ENCODE assay signal across 15 cellular contexts in genomic region chr7:101589052-101589451, GRCh38. TPM values are rescaled to one million over a fixed set of nuclear protein-coding genes. Genes with fewer than 3 reads are reported as not detected.
"Had no signal": no experiment of that assay in that cellular context is flagged by ENCODE, and none has a peak within 500 bp of the region (broad histone marks: within the 10 kb centered on the region; RNA-seq: fewer than 3 reads in every experiment).

No MANE protein-coding gene starts in this region.

- H3K9me3 ChIP-seq: pancreas had no signal

- H3K27me3 ChIP-seq: cardiac muscle cell, neural progenitor cell, pancreas had no signal

- H3K36me3 ChIP-seq: cardiac muscle cell, neural progenitor cell, pancreas had no signal

- H3K9ac ChIP-seq: neural progenitor cell had no signal

- H2AFZ ChIP-seq: neural progenitor cell had no signal

- H3K4me1 ChIP-seq: pancreas had no signal

- H3K4me2 ChIP-seq: neural progenitor cell had no signal

- H3K27ac ChIP-seq: cardiac muscle cell, neural progenitor cell, pancreas had no signal

- DNase-seq: activated CD4-positive, alpha-beta T cell treated with anti-CD3 and anti-CD28 coated beads, Interleukin-2, amount 50 U/mL, for 4 hours; activated CD4-positive, CD25-positive, alpha-beta regulatory T cell treated with anti-CD3 and anti-CD28 coated beads, Interleukin-2, amount 50 U/mL, for 72 hours; activated naive CD8-positive, alpha-beta T cell treated with anti-CD3 and anti-CD28 coated beads, Interleukin-2, amount 10 ng/mL, durations not matched to agents 7 days and 5 days; effector CD8-positive, alpha-beta T cell; kidney glomerular epithelial cell; pancreas; stimulated activated CD4-positive, alpha-beta T cell treated with anti-CD3 and anti-CD28 coated beads, Interleukin-4, amount 100 ng/mL, for 1 hour; stimulated activated CD8-positive, alpha-beta memory T cell treated with anti-CD3 and anti-CD28 coated beads, Interleukin-4, amount 100 ng/mL, for 48 hours; stimulated activated naive CD8-positive, alpha-beta T cell treated with anti-CD3 and anti-CD28 coated beads, Interleukin-15, Interleukin-2, amounts not matched to agents 100 U/mL and 50 U/mL, for 24 hours had no signal

- H3K4me3 ChIP-seq: cardiac muscle cell, neural progenitor cell, pancreas had no signal

RNA-seq across cellular contexts. Expression of gene MYL10, which starts 40.0 kb away (rescaled TPM):
- total RNA-seq: activated naive CD8-positive, alpha-beta T cell treated with anti-CD3 and anti-CD28 coated beads, Interleukin-2, amount 10 ng/mL, durations not matched to agents 7 days and 5 days; cardiac muscle cell; lower leg skin; myocyte; pancreas; renal cortical epithelial cell; temporal lobe had no signal
